10 cellular contexts compared by ENCODE assay signal in genomic region chr11:102502811-102503210, GRCh38. TPM values are rescaled to one million over a fixed set of nuclear protein-coding genes. Genes with fewer than 3 reads are reported as not detected.
"Had no signal": no experiment of that assay in that cellular context is flagged by ENCODE, and none has a peak within 500 bp of the region (broad histone marks: within the 10 kb centered on the region; RNA-seq: fewer than 3 reads in every experiment).

No MANE protein-coding gene starts in this region.

RNA-seq across cellular contexts. Expression of gene MMP7, which starts 27.7 kb away (rescaled TPM):
- total RNA-seq: endothelial cell of umbilical vein; esophagus muscularis mucosa; frontal cortex; left colon; left ventricle myocardium inferior; naive thymus-derived CD4-positive, alpha-beta T cell; natural killer cell had no signal
- polyA plus RNA-seq: foreskin keratinocyte; heart left ventricle; immature natural killer cell; naive thymus-derived CD4-positive, alpha-beta T cell had no signal
